In genomic region chr21:42669069-42669468, GRCh38 we compare ENCODE assay signal across 12 cellular contexts. TPM values are rescaled to one million over a fixed set of nuclear protein-coding genes. Genes with fewer than 3 reads are reported as not detected.
DNase-seq lines count a peak whose midpoint lies in the region; ATAC-seq and TF ChIP-seq lines count a peak whose summit lies in the region.
"Had no signal": no experiment of that assay in that cellular context is flagged by ENCODE, and none has a peak within 500 bp of the region (broad histone marks: within the 10 kb centered on the region; RNA-seq: fewer than 3 reads in every experiment).

No MANE protein-coding gene starts in this region.

- ATAC-seq in PC-3 = no peak
- no peak for ATAC-seq in foreskin keratinocyte
- ATAC-seq in GM19395 (IDR thresholded peaks at IDR 0.05; ENCODE audit: unreplicated experiment) = no peak
- ATAC-seq in GM19452 (IDR thresholded peaks at IDR 0.05; ENCODE audit: unreplicated experiment) = no peak

- H2AFZ ChIP-seq in GM23248 (no peak overlapping the region), PC-3 (ENCODE audit: low read length) (no peak overlapping the region), neural progenitor cell (replicated peaks) (no peak overlapping the region)

- H3K4me1 ChIP-seq in GM23248 (ENCODE audit: insufficient read depth) (no peaks in the 10 kb centered on the region), PC-3 (ENCODE audit: insufficient read depth, low read length) (peaks cover 38% of the 10 kb centered on the region), foreskin keratinocyte (no peaks in the 10 kb centered on the region), neural progenitor cell (peaks cover 65% of the 10 kb centered on the region)

- H3K4me1 Mint-ChIP-seq in neural progenitor cell = peaks cover 41% of the 10 kb centered on the region

- in situ Hi-C loops in GM23248 (cut with MboI) = no loop called here

- H3K27me3 ChIP-seq in GM23248 (replicated peaks; ENCODE audit: insufficient read depth) = peaks cover 11% of the 10 kb centered on the region; the same call in 1 of the 2 replicates
- H3K27me3 ChIP-seq in PC-3 (ENCODE audit: low read length) = peaks cover 29% of the 10 kb centered on the region
- H3K27me3 ChIP-seq in foreskin keratinocyte = peaks cover 9% of the 10 kb centered on the region
- H3K27me3 ChIP-seq in neural progenitor cell = no peaks in the 10 kb centered on the region
- H3K27me3 ChIP-seq: suprapubic skin had no signal

- no peak overlapping the region for H3K27ac ChIP-seq in GM23248
- no peak overlapping the region for H3K27ac ChIP-seq in PC-3 (ENCODE audit: low read length)
- no peak overlapping the region for H3K27ac ChIP-seq in foreskin keratinocyte
- no peak overlapping the region for H3K27ac ChIP-seq in neural progenitor cell
- H3K27ac ChIP-seq: suprapubic skin had no signal

- no peak overlapping the region for H3K27ac Mint-ChIP-seq in neural progenitor cell
- H3K27ac Mint-ChIP-seq: activated T-helper 1 cell treated with anti-CD3 and anti-CD28 coated beads, Interleukin-12 subunit alpha, Interleukin-12 subunit beta, Interleukin-2, Interleukin-4 antibody, amounts not matched to agents 30 ng/mL and 10 ng/mL and 1 ng/mL, durations not matched to agents 14 hours and 24 hours and 36 hours had no signal

- intact Hi-C loops in PC-3 (cut with micrococcal nuclease) = no loop called here

- TF ChIP-seq CTCF in PC-3 (conservative IDR thresholded peaks at IDR 0.05; ENCODE audit: low read depth, low read length) = peak; percentile 62
- TF ChIP-seq CTCF in foreskin keratinocyte (conservative IDR thresholded peaks at IDR 0.05) = peak; percentile 43
- TF ChIP-seq CTCF in neural progenitor cell (IDR thresholded peaks at IDR 0.05) = peak; percentile 28

- peak; percentile 14 for DNase-seq in GM23248
- DNase-seq in PC-3 = peak; percentile 52
- DNase-seq in foreskin keratinocyte = no peak
- no peak for DNase-seq in neural progenitor cell (ENCODE audit: low spot score)
- no peak for DNase-seq in stimulated activated CD4-positive, alpha-beta T cell treated with anti-CD3 and anti-CD28 coated beads, Interleukin-15, amount 100 ng/mL, for 24 hours
- no peak for DNase-seq in MV-4-11 (lab: John Stamatoyannopoulos, UW)
- DNase-seq: activated CD4-positive, alpha-beta T cell treated with anti-CD3 and anti-CD28 coated beads for 1 hour; NK-92 treated with Interleukin-12 subunit alpha and Interleukin-12 subunit beta, amount 100 ng/mL, for 24 hours had no signal

- H4K20me1 ChIP-seq in GM23248 (ENCODE audit: insufficient read depth) = no peaks in the 10 kb centered on the region
- H4K20me1 ChIP-seq in PC-3 (ENCODE audit: low read length) = peaks cover 3% of the 10 kb centered on the region; the same call in 1 of the 2 replicates
- H4K20me1 ChIP-seq in neural progenitor cell (ENCODE audit: low read depth) = peaks cover 92% of the 10 kb centered on the region

- peaks cover 22% of the 10 kb centered on the region for H3K27me3 Mint-ChIP-seq in neural progenitor cell (ENCODE audit: insufficient read depth, low read depth)

- H3K36me3 Mint-ChIP-seq in neural progenitor cell = peaks cover 7% of the 10 kb centered on the region

- H3K4me3 Mint-ChIP-seq in neural progenitor cell = peak overlapping the region; percentile 56
- H3K4me3 Mint-ChIP-seq: activated T-helper 1 cell treated with anti-CD3 and anti-CD28 coated beads, Interleukin-12 subunit alpha, Interleukin-12 subunit beta, Interleukin-2, Interleukin-4 antibody, amounts not matched to agents 30 ng/mL and 10 ng/mL and 1 ng/mL, durations not matched to agents 14 hours and 24 hours and 36 hours had no signal

- H3K9me3 ChIP-seq in GM23248 (ENCODE audit: low read depth) = no peaks in the 10 kb centered on the region
- H3K9me3 ChIP-seq in PC-3 (ENCODE audit: low read length) = no peaks in the 10 kb centered on the region
- H3K9me3 ChIP-seq in neural progenitor cell (ENCODE audit: low read depth) = no peaks in the 10 kb centered on the region
- H3K9me3 ChIP-seq: suprapubic skin had no signal

- H3K4me2 ChIP-seq in GM23248 (ENCODE audit: unreplicated experiment) (no peak overlapping the region), PC-3 (ENCODE audit: low read length) (no peak overlapping the region), neural progenitor cell (no peak overlapping the region)

- H3K79me2 ChIP-seq in GM23248 (ENCODE audit: insufficient read depth) = no peaks in the 10 kb centered on the region
- H3K79me2 ChIP-seq in PC-3 (ENCODE audit: low read length) = no peaks in the 10 kb centered on the region
- H3K79me2 ChIP-seq in neural progenitor cell (ENCODE audit: low read depth) = peaks cover 43% of the 10 kb centered on the region

- H3K36me3 ChIP-seq in GM23248 (ENCODE audit: low read depth) (no peaks in the 10 kb centered on the region), PC-3 (ENCODE audit: low read depth, low read length) (no peaks in the 10 kb centered on the region), neural progenitor cell (no peaks in the 10 kb centered on the region)
- H3K36me3 ChIP-seq: suprapubic skin had no signal

- no peaks in the 10 kb centered on the region for H3K9me2 ChIP-seq in GM23248 (ENCODE audit: insufficient read depth)
- H3K9me2 ChIP-seq in PC-3 (replicated peaks; ENCODE audit: low read length) = no peaks in the 10 kb centered on the region

- H3K9me3 Mint-ChIP-seq in neural progenitor cell = no peaks in the 10 kb centered on the region
- H3K9me3 Mint-ChIP-seq: activated T-helper 1 cell treated with anti-CD3 and anti-CD28 coated beads, Interleukin-12 subunit alpha, Interleukin-12 subunit beta, Interleukin-2, Interleukin-4 antibody, amounts not matched to agents 30 ng/mL and 10 ng/mL and 1 ng/mL, durations not matched to agents 14 hours and 24 hours and 36 hours had no signal

- no TSS peak for BruUV-seq in PC-3 (replicated peaks; lab: Mats Ljungman, UMichigan)

- CTCF ChIA-PET in PC-3 (lab: Charles Lee) = no interaction called here

- POLR2A ChIA-PET in PC-3 (lab: Charles Lee; ENCODE audit: unreplicated experiment) = no interaction called here

- H3K4me3 ChIP-seq in GM23248 = no peak overlapping the region
- H3K4me3 ChIP-seq in PC-3 (ENCODE audit: low read length) = no peak overlapping the region
- no peak overlapping the region for H3K4me3 ChIP-seq in neural progenitor cell

- no peak overlapping the region for H3K9ac ChIP-seq in GM23248
- no peak overlapping the region for H3K9ac ChIP-seq in PC-3 (ENCODE audit: low read length)
- H3K9ac ChIP-seq in neural progenitor cell = no peak overlapping the region

- 22% methylated on average over 13 of the region's 13 CpGs for WGBS in GM23248 (ENCODE audit: low coverage in 1 of 2, low lambda C conversion rate in 2 of 2, missing lambda C conversion rate in 2 of 2), 2 experiments

- H3F3A ChIP-seq in GM23248 (ENCODE audit: insufficient read depth) = no peaks in the 10 kb centered on the region
- no peaks in the 10 kb centered on the region for H3F3A ChIP-seq in PC-3 (ENCODE audit: low read length, unreplicated experiment)
- peaks cover 38% of the 10 kb centered on the region for H3F3A ChIP-seq in neural progenitor cell (ENCODE audit: low read depth)

RNA-seq across cellular contexts. Expression of gene PDE9A, which starts 15.6 kb away (rescaled TPM):
- total RNA-seq in GM23248 (2014; rRNA removed; shearing (Covaris generic)) = not detected in 2 replicates
- not detected in 2 replicates for polyA plus RNA-seq in GM23248 (2016; fragmentation: Nextera tagmentation; extraction: Ambion mirVana)
- 0.33 and 1.3 TPM in 2 replicates for total RNA-seq in PC-3 (2014; rRNA removed)
- 0.11 and 0.14 TPM in 2 replicates for total RNA-seq in foreskin keratinocyte
- polyA plus RNA-seq in foreskin keratinocyte = 0.10 and 0.13 TPM in 2 replicates
- total RNA-seq in neural progenitor cell (ENCODE audit: low replicate concordance) = 40.2 and 41.0 TPM in 2 replicates

Comparison
In these comparisons a context has a peak if more than half of its experiments do, and no peak if none do; other contexts are left out.
1. DNase-seq: peak in GM23248 (single experiment) and PC-3 (single experiment); none in foreskin keratinocyte (0 of 2), neural progenitor cell (single experiment), stimulated activated CD4-positive, alpha-beta T cell treated with anti-CD3 and anti-CD28 coated beads, Interleukin-15, amount 100 ng/mL, for 24 hours (single experiment) and MV-4-11 (single experiment).
2. RNA of gene PDE9A, which starts 15.6 kb away (total RNA-seq): 40.2 to 41.0 TPM in neural progenitor cell; 0.33 to 1.3 TPM in PC-3, 0.11 to 0.14 TPM in foreskin keratinocyte and not detected in GM23248; every median in the first group is over 10 times any median in the second.
3. Peak in every context shown above with its lines, with median percentiles within 50 percentile points of each other: CTCF ChIP-seq.